ENCODE assay signal across 11 cellular contexts in genomic region chr2:74513605-74514367, GRCh38. TPM values are rescaled to one million over a fixed set of nuclear protein-coding genes. Genes with fewer than 3 reads are reported as not detected.
DNase-seq lines count a peak whose midpoint lies in the region; ATAC-seq and FAIRE-seq lines count a peak whose summit lies in the region.
"Had no signal": no experiment of that assay in that cellular context is flagged by ENCODE, and none has a peak within 500 bp of the region (broad histone marks: within the 10 kb centered on the region; RNA-seq: fewer than 3 reads in every experiment).

No MANE protein-coding gene starts in this region.

- DNase-seq in stimulated activated CD4-positive, alpha-beta T cell treated with anti-CD3 and anti-CD28 coated beads, Interleukin-12 subunit alpha, Interleukin-12 subunit beta, amount 100 ng/mL, for 4 hours = peak; percentile 24
- DNase-seq in stimulated activated CD4-positive, alpha-beta T cell treated with anti-CD3 and anti-CD28 coated beads, Interleukin-2, amount 100 ng/mL, for 48 hours = no peak
- peak; percentile 74 for DNase-seq in urothelium cell line (ENCODE audit: low spot score)
- DNase-seq in SKM-1 (lab: John Stamatoyannopoulos, UW; ENCODE audit: unreplicated experiment) = no peak
- no peak for DNase-seq in left lobe of liver (ENCODE audit: low spot score)
- DNase-seq: T-helper 9 cell had no signal

- H3K4me3 ChIP-seq in iPS-18c (ENCODE audit: insufficient read depth, low read depth, low read length) = peak overlapping the region; percentile 42

- no peaks in the 10 kb centered on the region for H3K9me3 Mint-ChIP-seq in T-helper 1 cell treated with Interleukin-12 subunit alpha and Interleukin-12 subunit beta and Interleukin-4 antibody, amounts not matched to agents 30 μg/mL and 1 μg/mL, for 36 hours

- peaks cover 22% of the 10 kb centered on the region for H3K4me1 Mint-ChIP-seq in T-helper 1 cell treated with Interleukin-12 subunit alpha and Interleukin-12 subunit beta and Interleukin-4 antibody, amounts not matched to agents 30 μg/mL and 1 μg/mL, for 36 hours (ENCODE audit: low read depth)

- peak overlapping the region; percentile 65 for H3K4me3 Mint-ChIP-seq in T-helper 1 cell treated with Interleukin-12 subunit alpha and Interleukin-12 subunit beta and Interleukin-4 antibody, amounts not matched to agents 30 μg/mL and 1 μg/mL, for 36 hours

- peaks cover 8% of the 10 kb centered on the region for H3K36me3 Mint-ChIP-seq in T-helper 1 cell treated with Interleukin-12 subunit alpha and Interleukin-12 subunit beta and Interleukin-4 antibody, amounts not matched to agents 30 μg/mL and 1 μg/mL, for 36 hours (ENCODE audit: low read depth)

- peaks cover 9% of the 10 kb centered on the region for H3K9me3 ChIP-seq in iPS-18c (ENCODE audit: control insufficient read depth, insufficient read depth, low read length)

- no peak for ATAC-seq in HG02678 (IDR thresholded peaks at IDR 0.05; ENCODE audit: unreplicated experiment)
- no peak for ATAC-seq in left lobe of liver

- peaks cover 77% of the 10 kb centered on the region for H3K27me3 Mint-ChIP-seq in T-helper 1 cell treated with Interleukin-12 subunit alpha and Interleukin-12 subunit beta and Interleukin-4 antibody, amounts not matched to agents 30 μg/mL and 1 μg/mL, for 36 hours (ENCODE audit: low read depth)

- FAIRE-seq in urothelium cell line (lab: Jason Lieb, UNC) = no peak
- FAIRE-seq: colon, G401.6 had no signal

- H3K27ac Mint-ChIP-seq in T-helper 1 cell treated with Interleukin-12 subunit alpha and Interleukin-12 subunit beta and Interleukin-4 antibody, amounts not matched to agents 30 μg/mL and 1 μg/mL, for 36 hours = no peak overlapping the region

RNA-seq across cellular contexts. Expression of gene TLX2, which starts 0.5 kb away (rescaled TPM):
- total RNA-seq in left lobe of liver = 0.08 TPM

RNA-seq across cellular contexts. Expression of gene PCGF1, which starts 6.3 kb away (rescaled TPM):
- 10.4 TPM for total RNA-seq in left lobe of liver

RNA-seq across cellular contexts. Expression of gene DQX1, which starts 12.2 kb away (rescaled TPM):
- total RNA-seq in left lobe of liver = 0.23 TPM

RNA-seq across cellular contexts. Expression of gene LBX2, which starts 14.4 kb away (rescaled TPM):
- 7.7 TPM for total RNA-seq in left lobe of liver

RNA-seq across cellular contexts. Expression of gene AUP1, which starts 15.7 kb away (rescaled TPM):
- total RNA-seq in left lobe of liver = 74.1 TPM

Comparison
In these comparisons a context has a peak if more than half of its experiments do, and no peak if none do; other contexts are left out.
1. DNase-seq: peak in stimulated activated CD4-positive, alpha-beta T cell treated with anti-CD3 and anti-CD28 coated beads, Interleukin-12 subunit alpha, Interleukin-12 subunit beta, amount 100 ng/mL, for 4 hours (single experiment) and urothelium cell line (single experiment); none in stimulated activated CD4-positive, alpha-beta T cell treated with anti-CD3 and anti-CD28 coated beads, Interleukin-2, amount 100 ng/mL, for 48 hours (0 of 2), SKM-1 (single experiment) and left lobe of liver (single experiment).